10 cellular contexts compared by ENCODE assay signal in the genomic region with DNA sequence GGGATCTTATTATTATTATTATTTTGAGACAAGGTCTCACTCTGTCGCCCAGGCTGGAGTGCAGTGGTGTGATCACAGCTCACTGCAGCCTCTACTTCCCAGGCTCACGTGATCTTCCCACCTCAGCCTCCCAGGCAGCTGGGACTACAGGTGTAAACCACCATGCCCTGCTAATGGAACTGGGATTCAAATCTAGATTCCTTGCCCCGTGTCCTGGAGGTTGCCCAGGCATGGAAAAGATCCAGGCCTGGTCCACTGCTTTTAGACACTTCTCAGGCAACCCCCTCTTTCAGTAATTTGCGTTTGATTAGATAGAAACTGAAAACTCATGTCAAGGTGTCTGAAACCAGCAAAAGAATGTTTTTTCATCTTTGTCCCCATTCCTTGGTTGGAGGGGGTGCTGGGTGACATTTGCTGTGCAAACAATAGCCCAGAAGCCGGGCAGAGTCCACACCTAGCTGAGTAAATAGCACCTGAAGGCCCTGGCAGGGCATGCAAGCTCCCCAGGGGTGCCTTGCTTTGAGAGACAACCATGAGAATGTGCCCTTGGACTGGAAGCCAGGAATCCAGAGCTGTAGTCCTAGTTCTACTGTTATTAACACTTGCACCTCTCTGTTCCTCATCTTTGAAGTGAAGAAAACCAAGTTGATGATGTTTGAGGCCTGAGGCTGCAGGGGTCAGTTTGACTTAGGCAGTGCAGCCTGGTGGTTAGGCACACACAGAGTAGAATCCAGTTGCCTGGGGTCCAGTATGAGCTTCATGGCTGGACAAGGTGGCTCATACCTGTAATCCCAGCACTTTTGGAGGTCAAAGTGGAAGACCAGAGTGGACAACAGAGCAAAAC. TPM values are rescaled to one million over a fixed set of nuclear protein-coding genes. Genes with fewer than 3 reads are reported as not detected.
A peak's percentile ranks its signal among the peaks of the same experiment; 100 is the strongest.
DNase-seq lines count a peak whose midpoint lies in the region; ATAC-seq, FAIRE-seq and TF ChIP-seq lines count a peak whose summit lies in the region.
"Had no signal": no experiment of that assay in that cellular context is flagged by ENCODE, and none has a peak within 500 bp of the region (broad histone marks: within the 10 kb centered on the region; RNA-seq: fewer than 3 reads in every experiment).

No MANE protein-coding gene starts in this region.

- no peak overlapping the region for H2BK15ac ChIP-seq in mesendoderm (replicated peaks; ENCODE audit: low read depth)

- FAIRE-seq in GM18507 (lab: Jason Lieb, UNC), result peak; percentile 79
- FAIRE-seq: bronchial epithelial cell had no signal

- peaks cover 65% of the 10 kb centered on the region for H3K4me1 Mint-ChIP-seq in activated T-helper 2 cell treated with anti-CD3 and anti-CD28 coated beads, Interferon-gamma antibody, Interleukin-2, Interleukin-4, amounts not matched to agents 10 μg/mL and 5 μg/mL and 100 μg/mL, durations not matched to agents 14 hours and 24 hours and 36 hours (ENCODE audit: low read depth)

- no peak for TF ChIP-seq POLR2A in prostate gland (IDR thresholded peaks at IDR 0.05)

- H2AK5ac ChIP-seq in mesendoderm (ENCODE audit: low read length), result no peak overlapping the region

- H3K36me3 ChIP-seq in prostate gland, result no peaks in the 10 kb centered on the region
- H3K36me3 ChIP-seq in MG63, result no peaks in the 10 kb centered on the region
- H3K36me3 ChIP-seq in mesendoderm (ENCODE audit: control insufficient read depth, insufficient read depth, low read length), result no peaks in the 10 kb centered on the region

- no peaks in the 10 kb centered on the region for H3K79me2 ChIP-seq in mesendoderm (ENCODE audit: control insufficient read depth, insufficient read depth, low read length)

- peak overlapping the region; percentile 35 for H3K27ac Mint-ChIP-seq in activated T-helper 2 cell treated with anti-CD3 and anti-CD28 coated beads, Interferon-gamma antibody, Interleukin-2, Interleukin-4, amounts not matched to agents 10 μg/mL and 5 μg/mL and 100 μg/mL, durations not matched to agents 14 hours and 24 hours and 36 hours

- H3K27me3 Mint-ChIP-seq in activated T-helper 2 cell treated with anti-CD3 and anti-CD28 coated beads, Interferon-gamma antibody, Interleukin-2, Interleukin-4, amounts not matched to agents 10 μg/mL and 5 μg/mL and 100 μg/mL, durations not matched to agents 14 hours and 24 hours and 36 hours (ENCODE audit: low read depth), result no peaks in the 10 kb centered on the region

- no peak overlapping the region for H3K4ac ChIP-seq in mesendoderm (ENCODE audit: low read depth, low read length)

- intact Hi-C loops in activated T-helper 2 cell treated with anti-CD3 and anti-CD28 coated beads, Interferon-gamma antibody, Interleukin-2, Interleukin-4, amounts not matched to agents 10 μg/mL and 5 μg/mL and 100 μg/mL, durations not matched to agents 14 hours and 24 hours and 36 hours (cut with micrococcal nuclease), result loop anchor here (10.0 kb wide), 1 partner anchor 145 kb away; a partner anchor contains a TSS
- intact Hi-C loops in prostate gland (cut with DNase I), result loop anchor here (5.0 kb wide), 1 partner anchor 797 kb away; no protein-coding TSS in a partner anchor

- H3K23ac ChIP-seq in mesendoderm (ENCODE audit: low read length), result no peak overlapping the region

- peaks cover 38% of the 10 kb centered on the region for H3K36me3 Mint-ChIP-seq in activated T-helper 2 cell treated with anti-CD3 and anti-CD28 coated beads, Interferon-gamma antibody, Interleukin-2, Interleukin-4, amounts not matched to agents 10 μg/mL and 5 μg/mL and 100 μg/mL, durations not matched to agents 14 hours and 24 hours and 36 hours (ENCODE audit: low read depth)

- H2BK5ac ChIP-seq in mesendoderm (ENCODE audit: low read length), result no peak overlapping the region

- no peaks in the 10 kb centered on the region for H3K27me3 ChIP-seq in prostate gland (replicated peaks; ENCODE audit: insufficient read depth)
- no peaks in the 10 kb centered on the region for H3K27me3 ChIP-seq in MG63
- H3K27me3 ChIP-seq in mesendoderm (ENCODE audit: insufficient read depth, low read length, poor library complexity), result no peaks in the 10 kb centered on the region

- H3K4me2 ChIP-seq in mesendoderm (ENCODE audit: low read length), result no peak overlapping the region

- H3K9ac ChIP-seq in mesendoderm (ENCODE audit: low read length), result no peak overlapping the region

- H3K9me3 Mint-ChIP-seq in activated T-helper 2 cell treated with anti-CD3 and anti-CD28 coated beads, Interferon-gamma antibody, Interleukin-2, Interleukin-4, amounts not matched to agents 10 μg/mL and 5 μg/mL and 100 μg/mL, durations not matched to agents 14 hours and 24 hours and 36 hours, result no peaks in the 10 kb centered on the region

- TF ChIP-seq CTCF in prostate gland (IDR thresholded peaks at IDR 0.05), result no peak

- H3K4me1 ChIP-seq in prostate gland (replicated peaks) (peaks cover 29% of the 10 kb centered on the region), mesendoderm (ENCODE audit: control insufficient read depth, low read depth, low read length) (no peaks in the 10 kb centered on the region)

- ATAC-seq in GM21576 (IDR thresholded peaks at IDR 0.05; ENCODE audit: unreplicated experiment), result peak; percentile 38
- ATAC-seq: stimulated activated naive CD8-positive, alpha-beta T cell treated with anti-CD3 and anti-CD28 coated beads, Interleukin-15, Interleukin-2, amounts not matched to agents 100 U/mL and 50 U/mL, for 24 hours had no signal

- no peak overlapping the region for H4K8ac ChIP-seq in mesendoderm (ENCODE audit: low read depth, low read length)

- no peak overlapping the region for H3K4me3 Mint-ChIP-seq in activated T-helper 2 cell treated with anti-CD3 and anti-CD28 coated beads, Interferon-gamma antibody, Interleukin-2, Interleukin-4, amounts not matched to agents 10 μg/mL and 5 μg/mL and 100 μg/mL, durations not matched to agents 14 hours and 24 hours and 36 hours (ENCODE audit: low read depth)

- WGBS in prostate gland, result 55% methylated on average over 5 of the region's 5 CpGs
- WGBS in mesendoderm (ENCODE audit: extremely low coverage, insufficient coverage, low lambda C conversion rate), result no CpG with 5 or more reads among the region's 5 CpGs

- no peak overlapping the region for H3K18ac ChIP-seq in mesendoderm (ENCODE audit: low read length)

- no peak overlapping the region for H3K56ac ChIP-seq in mesendoderm (ENCODE audit: low read length)

- no peaks in the 10 kb centered on the region for H3K79me1 ChIP-seq in mesendoderm (ENCODE audit: low read length)

- H3K27ac ChIP-seq in prostate gland, result peak overlapping the region; percentile 72 to 83
- no peak overlapping the region for H3K27ac ChIP-seq in mesendoderm (ENCODE audit: low read depth, low read length)

- no peak overlapping the region for H2BK120ac ChIP-seq in mesendoderm (ENCODE audit: low read depth, low read length)

- H3K4me3 ChIP-seq in prostate gland (no peak overlapping the region), MG63 (no peak overlapping the region), mesendoderm (ENCODE audit: low read length) (no peak overlapping the region)

- H3K9me3 ChIP-seq in prostate gland (no peaks in the 10 kb centered on the region), MG63 (no peaks in the 10 kb centered on the region)

- no peak overlapping the region for H4K5ac ChIP-seq in mesendoderm (ENCODE audit: low read length)

- DNase-seq in GM18507 (ENCODE audit: extremely low spot score, insufficient read length, low read depth) (no peak), prostate gland (ENCODE audit: low spot score) (peak; percentile 35), MG63 (no peak), DMS114 treated with DMSO at 0.1 percent for 48 hours (lab: John Stamatoyannopoulos, UW; ENCODE audit: unreplicated experiment) (no peak), mesendoderm (no peak)
- DNase-seq in activated T-helper 2 cell treated with anti-CD3 and anti-CD28 coated beads, Interferon-gamma antibody, Interleukin-2, Interleukin-4, amounts not matched to agents 10 μg/mL and 5 μg/mL and 100 μg/mL, durations not matched to agents 14 hours and 24 hours and 36 hours (ENCODE audit: low spot score), result no peak
- DNase-seq: posterior cingulate gyrus; stimulated activated naive CD8-positive, alpha-beta T cell treated with anti-CD3 and anti-CD28 coated beads, Interleukin-15, Interleukin-2, amounts not matched to agents 100 U/mL and 50 U/mL, for 24 hours had no signal

RNA-seq across cellular contexts. Expression of a gene that starts 19.1 kb away (rescaled TPM):
- total RNA-seq in activated T-helper 2 cell treated with anti-CD3 and anti-CD28 coated beads, Interferon-gamma antibody, Interleukin-2, Interleukin-4, amounts not matched to agents 10 μg/mL and 5 μg/mL and 100 μg/mL, durations not matched to agents 14 hours and 24 hours and 36 hours, result 146 and 152 TPM in 2 replicates
- total RNA-seq in prostate gland, result 100 to 1,000 TPM; 200 to 798 TPM
- 222 and 245 TPM in 2 replicates for total RNA-seq in MG63 (2014; rRNA removed; shearing (Covaris generic); ENCODE audit: low replicate concordance)
- 129 TPM for polyA plus RNA-seq in mesendoderm (2013, experiment 1 of 2)
- polyA plus RNA-seq in mesendoderm (2013, experiment 2 of 2), result 129 TPM

RNA-seq across cellular contexts. Expression of a gene that starts 47.0 kb away (rescaled TPM):
- total RNA-seq in activated T-helper 2 cell treated with anti-CD3 and anti-CD28 coated beads, Interferon-gamma antibody, Interleukin-2, Interleukin-4, amounts not matched to agents 10 μg/mL and 5 μg/mL and 100 μg/mL, durations not matched to agents 14 hours and 24 hours and 36 hours, result 33.9 and 38.6 TPM in 2 replicates
- 10 to 100 TPM; 29.5 to 54.4 TPM for total RNA-seq in prostate gland
- total RNA-seq in MG63 (2014; rRNA removed; shearing (Covaris generic); ENCODE audit: low replicate concordance), result 25.4 and 32.4 TPM in 2 replicates
- 26.3 TPM for polyA plus RNA-seq in mesendoderm (2013, experiment 1 of 2)
- 25.9 TPM for polyA plus RNA-seq in mesendoderm (2013, experiment 2 of 2)
